ENCODE assay signal across 23 cellular contexts in genomic region chr9:132725306-132725705, GRCh38. TPM values are rescaled to one million over a fixed set of nuclear protein-coding genes. Genes with fewer than 3 reads are reported as not detected.
A peak's percentile ranks its signal among the peaks of the same experiment; 100 is the strongest.
DNase-seq lines count a peak whose midpoint lies in the region; ATAC-seq, FAIRE-seq and TF ChIP-seq lines count a peak whose summit lies in the region.
"Had no signal": no experiment of that assay in that cellular context is flagged by ENCODE, and none has a peak within 500 bp of the region (broad histone marks: within the 10 kb centered on the region; RNA-seq: fewer than 3 reads in every experiment).

No MANE protein-coding gene starts in this region.

- H3K27ac ChIP-seq in endodermal cell (ENCODE audit: low read depth, low read length) = no peak overlapping the region
- H3K27ac ChIP-seq: BLaER1 treated with 17β-estradiol and CSF1 and Interleukin-3, amounts not matched to agents 10 nM and 100 nM; C4-2B had no signal

- DNase-seq in bronchial epithelial cell (ENCODE audit: low read depth) (no peak), endodermal cell (peak; percentile 18), posterior vena cava (ENCODE audit: low spot score) (peak; percentile 47), NCI-H1417 treated with DMSO at 0.1 percent for 48 hours (lab: John Stamatoyannopoulos, UW) (no peak), AG08395 (ENCODE audit: low spot score) (no peak)
- DNase-seq: 8988T; ACHN; AML-193; Caco-2; Calu3; CD4-positive, alpha-beta T cell; CD8-positive, alpha-beta T cell; DMS79 treated with DMSO at 0.1 percent for 48 hours; GF-D8 had no signal

- TF ChIP-seq CTCF in bronchial epithelial cell (IDR thresholded peaks at IDR 0.05; ENCODE audit: insufficient read depth, low read length, severe bottlenecking) = no peak
- TF ChIP-seq CTCF in endodermal cell (conservative IDR thresholded peaks at IDR 0.05) = no peak

- H3K9me3 Mint-ChIP-seq in endodermal cell = no peaks in the 10 kb centered on the region
- H3K9me3 Mint-ChIP-seq: CD4-positive, alpha-beta T cell; CD8-positive, alpha-beta T cell had no signal

- no peak for ATAC-seq in GM21360 (IDR thresholded peaks at IDR 0.05; ENCODE audit: unreplicated experiment)
- ATAC-seq: CD8-positive, alpha-beta T cell had no signal

- H3K4me3 ChIP-seq in bronchial epithelial cell (ENCODE audit: low read depth, low read length) = no peak overlapping the region
- H3K4me3 ChIP-seq in endodermal cell (ENCODE audit: low read length) = no peak overlapping the region
- H3K4me3 ChIP-seq: BLaER1 treated with 17β-estradiol and CSF1 and Interleukin-3, amounts not matched to agents 10 nM and 100 nM had no signal

- H3K27me3 ChIP-seq in bronchial epithelial cell (ENCODE audit: control insufficient read depth, insufficient read depth, low read length) = no peaks in the 10 kb centered on the region
- peaks cover 4% of the 10 kb centered on the region for H3K27me3 ChIP-seq in endodermal cell (ENCODE audit: control insufficient read depth, insufficient read depth, low read length, poor library complexity, severe bottlenecking)
- H3K27me3 ChIP-seq: BLaER1 treated with 17β-estradiol and CSF1 and Interleukin-3, amounts not matched to agents 10 nM and 100 nM had no signal

- no peak overlapping the region for H3K27ac Mint-ChIP-seq in endodermal cell
- H3K27ac Mint-ChIP-seq: B cell; CD4-positive, alpha-beta T cell; CD8-positive, alpha-beta T cell had no signal

- H3K36me3 ChIP-seq in bronchial epithelial cell (ENCODE audit: control insufficient read depth, insufficient read depth, low read length) (no peaks in the 10 kb centered on the region), endodermal cell (ENCODE audit: control insufficient read depth, insufficient read depth, low read length) (no peaks in the 10 kb centered on the region)
- H3K36me3 ChIP-seq: BLaER1 treated with 17β-estradiol and CSF1 and Interleukin-3, amounts not matched to agents 10 nM and 100 nM had no signal

- WGBS in endodermal cell (ENCODE audit: insufficient coverage in 1 of 2, insufficient read length in 1 of 2), 2 experiments = 91 to 94% methylated on average over 5 to 13 of the region's 13 CpGs

- H3K27me3 Mint-ChIP-seq in endodermal cell (ENCODE audit: insufficient read depth) = peaks cover 22% of the 10 kb centered on the region

- peak; percentile 43 for FAIRE-seq in bronchial epithelial cell (lab: Jason Lieb, UNC)
- FAIRE-seq: A204.1, D721Med, G401.6, GM12891, GM19239 had no signal

- H3K4me1 ChIP-seq in endodermal cell (ENCODE audit: control insufficient read depth, insufficient read depth, low read length) = no peaks in the 10 kb centered on the region
- H3K4me1 ChIP-seq: Caco-2 had no signal

- H3K9ac ChIP-seq in endodermal cell (ENCODE audit: extremely low read depth, low read length, poor library complexity, severe bottlenecking) = no peak overlapping the region
- H3K9ac ChIP-seq: BLaER1 treated with 17β-estradiol and CSF1 and Interleukin-3, amounts not matched to agents 10 nM and 100 nM had no signal

- no peak overlapping the region for H3K4me3 Mint-ChIP-seq in endodermal cell
- H3K4me3 Mint-ChIP-seq: B cell; CD4-positive, alpha-beta T cell; CD8-positive, alpha-beta T cell had no signal

- no peaks in the 10 kb centered on the region for H3K4me1 Mint-ChIP-seq in endodermal cell
- H3K4me1 Mint-ChIP-seq: B cell had no signal

- H3K9me3 ChIP-seq in endodermal cell (ENCODE audit: control insufficient read depth, low read length) = no peaks in the 10 kb centered on the region
- H3K9me3 ChIP-seq: BLaER1 treated with 17β-estradiol and CSF1 and Interleukin-3, amounts not matched to agents 10 nM and 100 nM; Caco-2 had no signal

- intact Hi-C loops in posterior vena cava (cut with DNase I) = no loop called here

- no peaks in the 10 kb centered on the region for H3K36me3 Mint-ChIP-seq in endodermal cell (ENCODE audit: low read depth)
- H3K36me3 Mint-ChIP-seq: CD8-positive, alpha-beta T cell had no signal

RNA-seq across cellular contexts. Expression of gene GTF3C4, which starts 55.0 kb away (rescaled TPM):
- total RNA-seq in bronchial epithelial cell = 9.5 and 9.7 TPM in 2 replicates
- 10 to 100 TPM; 28.5 to 29.3 TPM for total RNA-seq in endodermal cell
- 24.5 TPM for polyA plus RNA-seq in endodermal cell (2013, experiment 1 of 2)
- polyA plus RNA-seq in endodermal cell (2013, experiment 2 of 2) = 24.8 TPM
- 1 to 10 TPM; 9.1 to 9.5 TPM for total RNA-seq in posterior vena cava

RNA-seq across cellular contexts. Expression of gene DDX31, which starts 55.5 kb away (rescaled TPM):
- total RNA-seq in bronchial epithelial cell (11.1 and 15.8 TPM in 2 replicates), endodermal cell (10 to 100 TPM; 29.1 to 30.5 TPM), posterior vena cava (1 to 10 TPM; 6.8 to 6.9 TPM)
- 18.2 TPM for polyA plus RNA-seq in endodermal cell (2013, experiment 1 of 2)
- 18.8 TPM for polyA plus RNA-seq in endodermal cell (2013, experiment 2 of 2)

Comparison
In these comparisons a context has a peak if more than half of its experiments do, and no peak if none do; other contexts are left out.
1. DNase-seq: peak in endodermal cell (single experiment) and posterior vena cava (single experiment); none in bronchial epithelial cell (single experiment), NCI-H1417 treated with DMSO at 0.1 percent for 48 hours (single experiment) and AG08395 (single experiment).